ENCODE assay signal across 1 cellular context in the genomic region with DNA sequence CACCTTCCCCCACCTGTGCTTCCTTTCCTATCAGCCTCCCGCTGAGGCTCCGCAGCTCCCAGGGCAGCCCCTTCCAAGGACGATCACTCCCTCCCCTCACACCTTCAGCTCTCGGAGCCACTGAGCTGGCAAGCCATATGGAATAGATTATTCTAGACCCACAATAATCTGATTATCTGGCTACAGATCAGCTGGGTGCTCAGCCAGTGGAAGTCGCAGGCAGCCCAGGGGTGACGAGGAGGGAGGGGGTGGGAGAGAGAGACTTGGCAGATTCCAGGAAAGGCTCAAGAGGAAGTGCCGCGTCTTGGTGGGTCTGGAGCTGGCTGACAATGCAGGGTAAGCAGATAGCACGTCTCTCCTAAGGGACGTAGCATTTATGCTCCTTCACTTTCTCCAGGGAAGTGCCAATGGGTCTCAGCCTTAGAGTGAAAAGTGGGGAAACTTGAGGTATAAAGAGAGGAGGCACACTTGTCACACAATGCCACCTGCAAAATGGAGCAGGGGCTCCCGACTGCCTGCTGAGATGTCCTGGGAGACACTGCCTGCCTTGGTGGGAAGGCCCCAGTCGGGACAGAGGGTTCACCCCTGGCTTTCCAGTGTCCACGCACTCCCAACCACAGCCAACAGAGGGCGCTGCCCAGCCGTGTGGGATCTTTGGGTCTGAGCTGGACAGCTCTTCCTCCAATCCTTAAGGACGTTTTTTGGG.
TF ChIP-seq lines count a peak whose summit lies in the region.

No MANE protein-coding gene starts in this region.

TF ChIP-seq in IMR-90, 13 proteins besides CTCF, POLR2A, EP300 and RAD21:
- TF ChIP-seq BHLHE40 (IDR thresholded peaks at IDR 0.05; ENCODE audit: low read depth, low read length): no peak
- peak; percentile 98 for TF ChIP-seq SMC3 (IDR thresholded peaks at IDR 0.05; ENCODE audit: low read depth, low read length)
